Comparison of ENCODE assay signal across 12 cellular contexts in genomic region chr14:99910337-99911268, GRCh38.
A peak's percentile ranks its signal among the peaks of the same experiment; 100 is the strongest.
DNase-seq lines count a peak whose midpoint lies in the region; ATAC-seq and TF ChIP-seq lines count a peak whose summit lies in the region.
"Had no signal": no experiment of that assay in that cellular context is flagged by ENCODE, and none has a peak within 500 bp of the region (broad histone marks: within the 10 kb centered on the region; RNA-seq: fewer than 3 reads in every experiment).

No MANE protein-coding gene starts in this region.

- H2BK15ac ChIP-seq in mesenchymal stem cell (ENCODE audit: low read depth, poor library complexity, severe bottlenecking), result no peak overlapping the region

- H3K9me3 ChIP-seq in mammary epithelial cell (replicated peaks; ENCODE audit: insufficient read depth, low read length) (no peaks in the 10 kb centered on the region), mesenchymal stem cell (ENCODE audit: control insufficient read depth, low read length) (no peaks in the 10 kb centered on the region)

- no peak overlapping the region for H3K14ac ChIP-seq in mesenchymal stem cell (ENCODE audit: low read length in 2 of 2)

- TF ChIP-seq CTCF in AG10803 (conservative IDR thresholded peaks at IDR 0.05; ENCODE audit: low read length) (no peak), mammary epithelial cell (conservative IDR thresholded peaks at IDR 0.05 in 1 of 2, IDR thresholded peaks at IDR 0.05 in 1 of 2; ENCODE audit: extremely low read depth in 1 of 2, insufficient read depth in 1 of 2, low read depth in 1 of 2, low read length in 2 of 2) (no peak)

- CTCF ChIA-PET in mammary epithelial cell (lab: Charles Lee; ENCODE audit: low non-redundant PET), result no interaction called here

- H4K91ac ChIP-seq in mesenchymal stem cell (ENCODE audit: low read length), result no peak overlapping the region

- H2AK5ac ChIP-seq in mesenchymal stem cell (ENCODE audit: low read length, severe bottlenecking), result peak overlapping the region; percentile 49

- H3K79me2 ChIP-seq in mammary epithelial cell (ENCODE audit: insufficient read depth, low read length), result no peaks in the 10 kb centered on the region

- H2AFZ ChIP-seq in mammary epithelial cell (ENCODE audit: low read depth, low read length), result no peak overlapping the region
- H2AFZ ChIP-seq in mesenchymal stem cell (ENCODE audit: low read depth, low read length), result no peak overlapping the region

- H3K27me3 ChIP-seq in mammary epithelial cell (ENCODE audit: insufficient read depth, low read length), result no peaks in the 10 kb centered on the region
- H3K27me3 ChIP-seq in mesenchymal stem cell (ENCODE audit: control insufficient read depth in 1 of 2, insufficient read depth in 1 of 2, low read length in 2 of 2), result no peaks in the 10 kb centered on the region

- dilution Hi-C loops in mammary epithelial cell (cut with HindIII; ENCODE audit: low sequenced_read_pairs), result no loop called here

- H3K4me1 ChIP-seq in mammary epithelial cell (ENCODE audit: insufficient read depth, low read length), result no peaks in the 10 kb centered on the region
- H3K4me1 ChIP-seq in mesenchymal stem cell (ENCODE audit: control insufficient read depth, insufficient read depth, low read depth, low read length), result peaks cover 8% of the 10 kb centered on the region

- ATAC-seq in GM19023 (IDR thresholded peaks at IDR 0.05; ENCODE audit: unreplicated experiment) (no peak), HG03159 (IDR thresholded peaks at IDR 0.05; ENCODE audit: unreplicated experiment) (no peak)
- ATAC-seq: left cardiac atrium had no signal

- no peaks in the 10 kb centered on the region for H3K36me3 ChIP-seq in mammary epithelial cell (ENCODE audit: insufficient read depth, low read length)
- peaks cover 13 to 43% of the 10 kb centered on the region in 2 experiments for H3K36me3 ChIP-seq in mesenchymal stem cell (ENCODE audit: control insufficient read depth in 1 of 2, insufficient read depth in 2 of 2, low read depth in 1 of 2, low read length in 2 of 2)

- WGBS in mammary epithelial cell (ENCODE audit: low coverage, missing lambda C conversion rate), result 89% methylated on average over 10 of the region's 10 CpGs
- 73% methylated on average over 7 of the region's 10 CpGs for WGBS in mesenchymal stem cell

- no peak overlapping the region for H2BK120ac ChIP-seq in mesenchymal stem cell (ENCODE audit: low read depth, low read length)

- H2BK12ac ChIP-seq in mesenchymal stem cell (ENCODE audit: low read length in 2 of 2), result no peak overlapping the region

- no peak overlapping the region for H3K4me3 ChIP-seq in AG10803 (ENCODE audit: low read length)
- no peak overlapping the region for H3K4me3 ChIP-seq in mammary epithelial cell (replicated peaks in 1 of 3; ENCODE audit: insufficient read depth in 1 of 3, low read depth in 2 of 3, low read length in 3 of 3)
- no peak overlapping the region for H3K4me3 ChIP-seq in mesenchymal stem cell (ENCODE audit: insufficient read depth in 1 of 2, low read depth in 1 of 2, low read length in 2 of 2)

- in situ Hi-C loops in mammary epithelial cell (cut with MboI; ENCODE audit: low sequenced_read_pairs in 2 of 2), result no loop called here

- no peak overlapping the region for H2BK5ac ChIP-seq in mesenchymal stem cell (ENCODE audit: low read depth, low read length, poor library complexity, severe bottlenecking)

- no peak overlapping the region for H3K23ac ChIP-seq in mesenchymal stem cell (ENCODE audit: low read length in 2 of 2)

- H3K4me2 ChIP-seq in mammary epithelial cell (ENCODE audit: insufficient read depth, low read depth, low read length), result no peak overlapping the region
- peak overlapping the region; percentile 36 for H3K4me2 ChIP-seq in mesenchymal stem cell (ENCODE audit: low read length, poor library complexity, severe bottlenecking)

- no peak overlapping the region for H3K4ac ChIP-seq in mesenchymal stem cell (ENCODE audit: low read depth in 1 of 2, low read length in 2 of 2)

- H3K79me1 ChIP-seq in mesenchymal stem cell (replicated peaks; ENCODE audit: low read length, poor library complexity, severe bottlenecking), result no peaks in the 10 kb centered on the region

- intact Hi-C loops in mammary epithelial cell (cut with micrococcal nuclease), result no loop called here

- H3K9ac ChIP-seq in mammary epithelial cell (ENCODE audit: insufficient read depth, low read length), result no peak overlapping the region
- peak overlapping the region; percentile 68 for H3K9ac ChIP-seq in mesenchymal stem cell (ENCODE audit: low read length)

- no TSS peak for BruUV-seq in mammary epithelial cell (replicated peaks; lab: Mats Ljungman, UMichigan)

- peak; percentile 86 for DNase-seq in AG10803 (ENCODE audit: low read depth)
- peak; percentile 76 for DNase-seq in M059J (ENCODE audit: low read depth)
- DNase-seq in mammary epithelial cell, result peak; percentile 73
- DNase-seq in mesenchymal stem cell, result peak; percentile 91
- DNase-seq in DMS153 treated with DMSO at 0.1 percent for 48 hours (lab: John Stamatoyannopoulos, UW; ENCODE audit: unreplicated experiment), result no peak
- no peak for DNase-seq in cerebellum (ENCODE audit: low spot score)
- DNase-seq: activated naive CD4-positive, alpha-beta T cell treated with Interleukin-2 at 50 U/mL for 16 hours; CD4-positive, alpha-beta T cell; left cardiac atrium; nucleus accumbens had no signal

- H3K18ac ChIP-seq in mesenchymal stem cell (ENCODE audit: low read depth in 1 of 2, low read length in 2 of 2), result no peak overlapping the region

- H3K27ac ChIP-seq in mammary epithelial cell (ENCODE audit: insufficient read depth, low read depth, low read length) (no peak overlapping the region), mesenchymal stem cell (ENCODE audit: low read length, poor library complexity, severe bottlenecking) (peak overlapping the region; percentile 82)

- H4K20me1 ChIP-seq in mammary epithelial cell (ENCODE audit: insufficient read depth, low read length), result no peaks in the 10 kb centered on the region

- H4K8ac ChIP-seq in mesenchymal stem cell (ENCODE audit: low read length), result no peak overlapping the region

Comparison
In these comparisons a context has a peak if more than half of its experiments do, and no peak if none do; other contexts are left out.
1. DNase-seq: peak in AG10803 (single experiment), M059J (single experiment), mammary epithelial cell (single experiment) and mesenchymal stem cell (single experiment); none in DMS153 treated with DMSO at 0.1 percent for 48 hours (single experiment) and cerebellum (single experiment).